ENCODE assay signal across 9 cellular contexts in genomic region chr10:78215645-78216044, GRCh38.
DNase-seq lines count a peak whose midpoint lies in the region; ATAC-seq and TF ChIP-seq lines count a peak whose summit lies in the region.
"Had no signal": no experiment of that assay in that cellular context is flagged by ENCODE, and none has a peak within 500 bp of the region (broad histone marks: within the 10 kb centered on the region; RNA-seq: fewer than 3 reads in every experiment).

No MANE protein-coding gene starts in this region.

- TF ChIP-seq CTCF in brain microvascular endothelial cell (IDR thresholded peaks at IDR 0.05; ENCODE audit: low read depth, low read length, missing control alignments) (no peak), tibial artery (IDR thresholded peaks at IDR 0.05) (no peak)

- H3K36me3 ChIP-seq in brain microvascular endothelial cell (replicated peaks), result no peaks in the 10 kb centered on the region
- H3K36me3 ChIP-seq in tibial artery, result no peaks in the 10 kb centered on the region

- CTCF ChIA-PET in activated naive CD4-positive, alpha-beta T cell treated with anti-CD3 and anti-CD28 coated beads for 36 hours (lab: Charles Lee), result no interaction called here
- CTCF ChIA-PET in activated naive CD4-positive, alpha-beta T cell treated with anti-CD3 and anti-CD28 coated beads, Interleukin-2, amount 10 ng/mL, durations not matched to agents 7 days and 5 days (lab: Charles Lee), result no interaction called here

- intact Hi-C loops in activated naive CD4-positive, alpha-beta T cell treated with anti-CD3 and anti-CD28 coated beads for 36 hours (cut with micrococcal nuclease), result no loop called here
- intact Hi-C loops in tibial artery (cut with DNase I; ENCODE audit: low total_unique reads), result loop anchor here (10.0 kb wide), 2 partner anchors 171 to 439 kb away; no protein-coding TSS in a partner anchor

- H3K27ac Mint-ChIP-seq in activated naive CD4-positive, alpha-beta T cell treated with anti-CD3 and anti-CD28 coated beads for 36 hours, result no peak overlapping the region
- H3K27ac Mint-ChIP-seq in activated naive CD4-positive, alpha-beta T cell treated with anti-CD3 and anti-CD28 coated beads, Interleukin-2, amount 10 ng/mL, durations not matched to agents 7 days and 5 days, result no peak overlapping the region

- no peak overlapping the region for H3K4me3 ChIP-seq in brain microvascular endothelial cell (ENCODE audit: low read depth, low read length)
- no peak overlapping the region for H3K4me3 ChIP-seq in tibial artery

- peaks cover 27% of the 10 kb centered on the region for H3K27me3 Mint-ChIP-seq in activated naive CD4-positive, alpha-beta T cell treated with anti-CD3 and anti-CD28 coated beads for 36 hours (ENCODE audit: low read depth)
- peaks cover 41% of the 10 kb centered on the region for H3K27me3 Mint-ChIP-seq in activated naive CD4-positive, alpha-beta T cell treated with anti-CD3 and anti-CD28 coated beads, Interleukin-2, amount 10 ng/mL, durations not matched to agents 7 days and 5 days

- no peak overlapping the region for H3K27ac ChIP-seq in brain microvascular endothelial cell
- H3K27ac ChIP-seq in tibial artery, result peak overlapping the region; percentile 85 to 86

- H3K4me1 Mint-ChIP-seq in activated naive CD4-positive, alpha-beta T cell treated with anti-CD3 and anti-CD28 coated beads for 36 hours (ENCODE audit: low read depth), result peaks cover 1% of the 10 kb centered on the region
- H3K4me1 Mint-ChIP-seq in activated naive CD4-positive, alpha-beta T cell treated with anti-CD3 and anti-CD28 coated beads, Interleukin-2, amount 10 ng/mL, durations not matched to agents 7 days and 5 days, result no peaks in the 10 kb centered on the region
- H3K4me1 Mint-ChIP-seq: CD8-positive, alpha-beta memory T cell had no signal

- H3K27me3 ChIP-seq in brain microvascular endothelial cell (replicated peaks) (peaks cover 23% of the 10 kb centered on the region), tibial artery (no peaks in the 10 kb centered on the region)

- no peaks in the 10 kb centered on the region for H3K36me3 Mint-ChIP-seq in activated naive CD4-positive, alpha-beta T cell treated with anti-CD3 and anti-CD28 coated beads for 36 hours (ENCODE audit: low read depth)
- H3K36me3 Mint-ChIP-seq in activated naive CD4-positive, alpha-beta T cell treated with anti-CD3 and anti-CD28 coated beads, Interleukin-2, amount 10 ng/mL, durations not matched to agents 7 days and 5 days, result no peaks in the 10 kb centered on the region
- H3K36me3 Mint-ChIP-seq: CD8-positive, alpha-beta memory T cell had no signal

- H3K4me3 Mint-ChIP-seq in activated naive CD4-positive, alpha-beta T cell treated with anti-CD3 and anti-CD28 coated beads for 36 hours, result no peak overlapping the region
- H3K4me3 Mint-ChIP-seq in activated naive CD4-positive, alpha-beta T cell treated with anti-CD3 and anti-CD28 coated beads, Interleukin-2, amount 10 ng/mL, durations not matched to agents 7 days and 5 days, result no peak overlapping the region
- H3K4me3 Mint-ChIP-seq: CD8-positive, alpha-beta memory T cell had no signal

- peaks cover 0 to 33% (median 22%) of the 10 kb centered on the region in 4 donors for H3K4me1 ChIP-seq in tibial artery

- no peaks in the 10 kb centered on the region for H3K9me3 ChIP-seq in tibial artery

- ATAC-seq in left lobe of liver (peak; percentile 52), GM21737 (IDR thresholded peaks at IDR 0.05; ENCODE audit: unreplicated experiment) (no peak)

- in situ Hi-C loops in brain microvascular endothelial cell (cut with HindIII; ENCODE audit: low pct_ligation_motif_present, low sequenced_read_pairs), result no loop called here

- no peaks in the 10 kb centered on the region for H3K9me3 Mint-ChIP-seq in activated naive CD4-positive, alpha-beta T cell treated with anti-CD3 and anti-CD28 coated beads for 36 hours
- H3K9me3 Mint-ChIP-seq in activated naive CD4-positive, alpha-beta T cell treated with anti-CD3 and anti-CD28 coated beads, Interleukin-2, amount 10 ng/mL, durations not matched to agents 7 days and 5 days, result no peaks in the 10 kb centered on the region
- H3K9me3 Mint-ChIP-seq: CD8-positive, alpha-beta memory T cell had no signal

- DNase-seq in activated naive CD4-positive, alpha-beta T cell treated with anti-CD3 and anti-CD28 coated beads for 36 hours, result peak; percentile 11
- no peak for DNase-seq in activated naive CD4-positive, alpha-beta T cell treated with anti-CD3 and anti-CD28 coated beads, Interleukin-2, amount 10 ng/mL, durations not matched to agents 7 days and 5 days
- DNase-seq in brain microvascular endothelial cell, result peak; percentile 3
- peak; percentile 46 for DNase-seq in left lobe of liver (ENCODE audit: low spot score)
- peak; percentile 92 to 96 for DNase-seq in tibial artery
- no peak for DNase-seq in iPS-NIHi7 (ENCODE audit: extremely low spot score)
- DNase-seq in NCI-H2081 (lab: John Stamatoyannopoulos, UW), result no peak
- DNase-seq: CD8-positive, alpha-beta memory T cell had no signal

Comparison
In these comparisons a context has a peak if more than half of its experiments do, and no peak if none do; other contexts are left out.
1. DNase-seq: peak in activated naive CD4-positive, alpha-beta T cell treated with anti-CD3 and anti-CD28 coated beads for 36 hours (single experiment), brain microvascular endothelial cell (single experiment), left lobe of liver (single experiment) and tibial artery (2 of 2); none in activated naive CD4-positive, alpha-beta T cell treated with anti-CD3 and anti-CD28 coated beads, Interleukin-2, amount 10 ng/mL, durations not matched to agents 7 days and 5 days (single experiment), iPS-NIHi7 (single experiment) and NCI-H2081 (0 of 2).